ENCODE assay signal across 18 cellular contexts in genomic region chr15:61879219-61879618, GRCh38.
DNase-seq lines count a peak whose midpoint lies in the region; ATAC-seq and TF ChIP-seq lines count a peak whose summit lies in the region.
"Had no signal": no experiment of that assay in that cellular context is flagged by ENCODE, and none has a peak within 500 bp of the region (broad histone marks: within the 10 kb centered on the region; RNA-seq: fewer than 3 reads in every experiment).

No MANE protein-coding gene starts in this region.

- H3K4me2 ChIP-seq in PC-9: peak overlapping the region; percentile 45

- peak overlapping the region; percentile 47 for H3K27ac ChIP-seq in PC-9
- H3K27ac ChIP-seq in coronary artery: no peak overlapping the region
- H3K27ac ChIP-seq: esophagus muscularis mucosa, heart right ventricle, left ventricle myocardium inferior, thoracic aorta had no signal

- H3K4me3 ChIP-seq in PC-9 (no peak overlapping the region), coronary artery (no peak overlapping the region)
- H3K4me3 ChIP-seq: esophagus muscularis mucosa, heart right ventricle, left ventricle myocardium inferior, thoracic aorta had no signal

- TF ChIP-seq CTCF in PC-9 (conservative IDR thresholded peaks at IDR 0.05) (no peak), coronary artery (IDR thresholded peaks at IDR 0.05) (no peak)

- CTCF ChIA-PET in PC-9 (lab: Charles Lee): no interaction called here

- no peaks in the 10 kb centered on the region for H3K9me3 ChIP-seq in PC-9 (ENCODE audit: insufficient read depth, low read depth)
- H3K9me3 ChIP-seq: Caco-2, esophagus muscularis mucosa, heart right ventricle, left ventricle myocardium inferior, thoracic aorta had no signal

- H3K79me2 ChIP-seq in PC-9 (ENCODE audit: low read depth): no peaks in the 10 kb centered on the region

- peaks cover 15% of the 10 kb centered on the region for H3F3A ChIP-seq in PC-9 (ENCODE audit: insufficient read depth, low read depth)

- H3K4me1 ChIP-seq in PC-9 (replicated peaks; ENCODE audit: insufficient read depth): peaks cover 27% of the 10 kb centered on the region
- H3K4me1 ChIP-seq: Caco-2, esophagus muscularis mucosa, heart right ventricle, left ventricle myocardium inferior had no signal

- intact Hi-C loops in PC-9 (cut with micrococcal nuclease; ENCODE audit: unreplicated experiment) (no loop called here), Right ventricle myocardium superior (cut with DNase I) (no loop called here)

- no peaks in the 10 kb centered on the region for H4K20me1 ChIP-seq in PC-9 (ENCODE audit: insufficient read depth)

- H3K9me2 ChIP-seq in PC-9 (ENCODE audit: insufficient read depth): no peaks in the 10 kb centered on the region

- no peak for ATAC-seq in GM21515 (IDR thresholded peaks at IDR 0.05; ENCODE audit: unreplicated experiment)
- ATAC-seq in Right ventricle myocardium superior (ENCODE audit: poor library complexity): no peak
- ATAC-seq: heart right ventricle, SK-N-SH treated with all-trans-retinoic acid at 6 μM for 48 hours had no signal

- BruUV-seq in PC-9 (replicated peaks; lab: Mats Ljungman, UMichigan): no TSS peak

- DNase-seq in NCI-H2196 (lab: John Stamatoyannopoulos, UW; ENCODE audit: unreplicated experiment) (peak; percentile 42), NCI-H2196 treated with DMSO at 0.1 percent for 48 hours (lab: John Stamatoyannopoulos, UW; ENCODE audit: unreplicated experiment) (no peak), PC-9 (peak; percentile 51 to 90), iris pigment epithelial cell (ENCODE audit: low read depth) (peak; percentile 3), putamen (ENCODE audit: low spot score) (no peak), coronary artery (ENCODE audit: low spot score) (no peak), Right ventricle myocardium superior (no peak)
- DNase-seq: activated CD4-positive, alpha-beta T cell treated with anti-CD3 and anti-CD28 coated beads, Interleukin-2, amount 50 U/mL, for 48 hours; amniotic stem cell; Caco-2; heart right ventricle; left ventricle myocardium inferior; NCI-H345; nephron progenitor cell had no signal

- no peaks in the 10 kb centered on the region; the same call in 1 of the 2 replicates for H3K36me3 ChIP-seq in PC-9 (ENCODE audit: low read depth)

- POLR2A ChIA-PET in PC-9 (lab: Charles Lee; ENCODE audit: unreplicated experiment): no interaction called here

- no peaks in the 10 kb centered on the region for H3K27me3 ChIP-seq in PC-9 (ENCODE audit: insufficient read depth, low read depth)
- H3K27me3 ChIP-seq: esophagus muscularis mucosa, heart right ventricle had no signal

- H2AFZ ChIP-seq in PC-9: no peak overlapping the region

Comparison
In these comparisons a context has a peak if more than half of its experiments do, and no peak if none do; other contexts are left out.
1. DNase-seq: peak in NCI-H2196 (single experiment), PC-9 (2 of 2) and iris pigment epithelial cell (single experiment); none in NCI-H2196 treated with DMSO at 0.1 percent for 48 hours (single experiment), putamen (single experiment), coronary artery (single experiment) and Right ventricle myocardium superior (single experiment).